Comparison of ENCODE assay signal across 12 cellular contexts in the genomic region with DNA sequence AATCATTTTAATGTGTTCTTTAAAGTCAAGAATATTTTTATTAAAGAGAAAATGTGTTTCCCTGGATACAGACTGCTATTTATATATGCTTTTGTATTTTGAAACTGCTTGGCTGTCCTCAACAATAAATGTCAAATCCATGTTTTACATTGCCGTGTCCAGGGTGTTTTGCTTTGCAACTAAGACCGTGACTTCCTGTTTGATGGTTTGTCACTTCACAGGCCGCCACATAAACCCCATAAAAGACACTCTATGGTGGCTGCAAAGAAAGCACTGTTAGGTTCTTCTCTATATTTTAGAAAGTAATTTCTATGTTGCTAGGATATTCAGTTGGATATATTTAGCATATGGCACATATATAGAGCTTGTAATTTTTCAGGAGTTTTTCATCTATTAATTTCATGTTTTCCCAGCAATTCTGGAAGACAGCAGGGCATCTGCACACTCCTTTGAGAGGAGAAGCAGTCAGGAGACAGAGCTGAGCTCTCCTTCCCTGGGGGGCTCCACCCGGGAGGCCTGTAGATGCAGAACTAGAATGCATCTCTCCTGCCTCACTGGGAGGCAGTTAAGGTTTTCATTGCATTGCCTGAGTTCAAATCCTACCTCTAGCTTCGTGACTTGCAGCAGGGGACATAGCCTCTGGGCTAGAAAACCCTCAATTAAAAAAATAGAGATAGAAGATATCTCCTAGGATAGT. TPM values are rescaled to one million over a fixed set of nuclear protein-coding genes. Genes with fewer than 3 reads are reported as not detected.
A peak's percentile ranks its signal among the peaks of the same experiment; 100 is the strongest.
DNase-seq lines count a peak whose midpoint lies in the region; FAIRE-seq and TF ChIP-seq lines count a peak whose summit lies in the region.
"Had no signal": no experiment of that assay in that cellular context is flagged by ENCODE, and none has a peak within 500 bp of the region (broad histone marks: within the 10 kb centered on the region; RNA-seq: fewer than 3 reads in every experiment).

No MANE protein-coding gene starts in this region.

- TF ChIP-seq POLR2A in Peyer's patch (IDR thresholded peaks at IDR 0.05), result no peak

- peaks cover 91% of the 10 kb centered on the region for H3K4me1 Mint-ChIP-seq in activated naive CD8-positive, alpha-beta T cell (ENCODE audit: low read depth)

- H3K27me3 Mint-ChIP-seq in activated naive CD8-positive, alpha-beta T cell, result no peaks in the 10 kb centered on the region

- H3K27ac Mint-ChIP-seq in activated naive CD8-positive, alpha-beta T cell, result peak overlapping the region; percentile 98

- CTCF ChIA-PET in GM10248 (lab: Yijun Ruan, JAX), result interaction anchor here (0.8 to 15.1 kb wide), 3 partner anchors 12 to 67 kb away, joined by 4 to 256 read pairs (median 6); no protein-coding TSS in a partner anchor

- FAIRE-seq in GM18507 (lab: Jason Lieb, UNC), result peak; percentile 77
- FAIRE-seq: astrocyte, islet of Langerhans had no signal

- no peak overlapping the region for H3K9ac ChIP-seq in trophoblast cell (ENCODE audit: low read length)

- no peaks in the 10 kb centered on the region for H3K27me3 ChIP-seq in Peyer's patch
- H3K27me3 ChIP-seq in neutrophil, result no peaks in the 10 kb centered on the region
- no peaks in the 10 kb centered on the region for H3K27me3 ChIP-seq in trophoblast cell (ENCODE audit: insufficient read depth, low read length)
- H3K27me3 ChIP-seq: esophagus muscularis mucosa had no signal

- H3K79me2 ChIP-seq in trophoblast cell (ENCODE audit: control insufficient read depth, insufficient read depth, low read length, poor library complexity), result no peaks in the 10 kb centered on the region

- POLR2A ChIA-PET in GM10248 (lab: Yijun Ruan, JAX), result interaction anchor here (0.8 to 1.7 kb wide), 2 partner anchors 16 to 23 kb away, joined by 3 to 5 read pairs; no protein-coding TSS in a partner anchor

- no peaks in the 10 kb centered on the region for H3K79me1 ChIP-seq in trophoblast cell (ENCODE audit: low read length)

- H3K4me2 ChIP-seq in trophoblast cell (ENCODE audit: low read length), result no peak overlapping the region

- no CpG with 5 or more reads among the region's 5 CpGs for WGBS in trophoblast cell (ENCODE audit: extremely low coverage, insufficient coverage, insufficient read length)

- H3K9me3 ChIP-seq in Peyer's patch, result no peaks in the 10 kb centered on the region
- no peaks in the 10 kb centered on the region for H3K9me3 ChIP-seq in neutrophil
- no peaks in the 10 kb centered on the region for H3K9me3 ChIP-seq in trophoblast cell (ENCODE audit: insufficient read depth, low read depth, low read length)
- H3K9me3 ChIP-seq: esophagus muscularis mucosa had no signal

- no peak overlapping the region for H2BK5ac ChIP-seq in trophoblast cell (ENCODE audit: low read depth, low read length, poor library complexity)

- H2BK120ac ChIP-seq in trophoblast cell (ENCODE audit: insufficient read depth, low read length, poor library complexity), result no peak overlapping the region

- H3K36me3 ChIP-seq in Peyer's patch (peaks cover 0 to 3% (median 0%) of the 10 kb centered on the region in 3 donors), neutrophil (no peaks in the 10 kb centered on the region), trophoblast cell (ENCODE audit: control insufficient read depth in 1 of 2, insufficient read depth in 2 of 2, low read length in 2 of 2) (peaks cover 1 to 2% of the 10 kb centered on the region in 2 experiments)

- no peak overlapping the region for H3K4me3 ChIP-seq in Peyer's patch
- H3K4me3 ChIP-seq in neutrophil (ENCODE audit: low read depth in 1 of 2, low read length in 1 of 2), result peak overlapping the region; percentile 10 to 30
- H3K4me3 ChIP-seq in trophoblast cell (ENCODE audit: low read depth, low read length), result no peak overlapping the region
- H3K4me3 ChIP-seq: esophagus muscularis mucosa had no signal

- H4K8ac ChIP-seq in trophoblast cell (ENCODE audit: low read depth, low read length), result no peak overlapping the region

- DNase-seq in GM18507 (ENCODE audit: extremely low spot score, insufficient read length, low read depth), result no peak
- DNase-seq in Peyer's patch, result peak in 1 of 3 donors; percentile 55
- no peak for DNase-seq in trophoblast cell
- no peak for DNase-seq in GM10248 (ENCODE audit: extremely low spot score)
- DNase-seq in KG1 (lab: John Stamatoyannopoulos, UW), result no peak
- no peak for DNase-seq in cortex of kidney (lab: John Stamatoyannopoulos, UW)
- DNase-seq: GDM1 had no signal

- H4K91ac ChIP-seq in trophoblast cell (ENCODE audit: low read depth, low read length), result no peak overlapping the region

- no peak for TF ChIP-seq CTCF in Peyer's patch (IDR thresholded peaks at IDR 0.05)
- TF ChIP-seq CTCF in neutrophil (IDR thresholded peaks at IDR 0.05), result no peak
- no peak for TF ChIP-seq CTCF in GM10248 (IDR thresholded peaks at IDR 0.05; ENCODE audit: control extremely low read depth, extremely low read depth, low read depth, missing control alignments)

- H2AFZ ChIP-seq in trophoblast cell (ENCODE audit: insufficient read depth, low read length, poor library complexity), result no peak overlapping the region

- H3K23ac ChIP-seq in trophoblast cell (ENCODE audit: low read length), result no peak overlapping the region

- H3K4me3 Mint-ChIP-seq in activated naive CD8-positive, alpha-beta T cell, result peak overlapping the region; percentile 74

- H3K14ac ChIP-seq in trophoblast cell (ENCODE audit: low read length), result no peak overlapping the region

- no peak overlapping the region for H3K18ac ChIP-seq in trophoblast cell (ENCODE audit: low read length)

- H2BK12ac ChIP-seq in trophoblast cell (ENCODE audit: low read length), result no peak overlapping the region

- H3K4me1 ChIP-seq in Peyer's patch (peaks cover 0 to 19% (median 0%) of the 10 kb centered on the region in 4 donors), neutrophil (ENCODE audit: control insufficient read depth in 1 of 2, insufficient read depth in 1 of 2, low read depth in 1 of 2, low read length in 1 of 2) (peaks cover 61 to 62% of the 10 kb centered on the region in 2 experiments), trophoblast cell (ENCODE audit: control insufficient read depth in 1 of 2, insufficient read depth in 2 of 2, low read length in 2 of 2) (no peaks in the 10 kb centered on the region)

- H2AK5ac ChIP-seq in trophoblast cell (ENCODE audit: low read length), result no peak overlapping the region

- peak overlapping the region; percentile 20 to 87 (median 58) for H3K27ac ChIP-seq in Peyer's patch
- peak overlapping the region; percentile 82 for H3K27ac ChIP-seq in neutrophil
- H3K27ac ChIP-seq in trophoblast cell (ENCODE audit: low read depth, low read length), result no peak overlapping the region
- H3K27ac ChIP-seq: esophagus muscularis mucosa had no signal

- H3K36me3 Mint-ChIP-seq in activated naive CD8-positive, alpha-beta T cell, result peaks cover 4% of the 10 kb centered on the region

- no peak overlapping the region for H3K4ac ChIP-seq in trophoblast cell (ENCODE audit: low read depth, low read length)

- H3K9me3 Mint-ChIP-seq in activated naive CD8-positive, alpha-beta T cell (ENCODE audit: low read depth), result no peaks in the 10 kb centered on the region

- no peak overlapping the region for H4K12ac ChIP-seq in trophoblast cell (ENCODE audit: low read depth, low read length)

RNA-seq across cellular contexts. Expression of gene PRDM2, which starts 33.1 kb away (rescaled TPM):
- total RNA-seq in Peyer's patch, result 10 to 100 TPM; 34.7 to 70.1 (median 53.0) TPM
- polyA plus RNA-seq in trophoblast cell (2013), result 23.8 TPM in 2 replicates

Comparison
In these comparisons a context has a peak if more than half of its experiments do, and no peak if none do; other contexts are left out.
1. H3K4me3 ChIP-seq: peak in neutrophil (2 of 2); none in Peyer's patch (0 of 4) and trophoblast cell (single experiment).